8 cellular contexts compared by ENCODE assay signal in the genomic region with DNA sequence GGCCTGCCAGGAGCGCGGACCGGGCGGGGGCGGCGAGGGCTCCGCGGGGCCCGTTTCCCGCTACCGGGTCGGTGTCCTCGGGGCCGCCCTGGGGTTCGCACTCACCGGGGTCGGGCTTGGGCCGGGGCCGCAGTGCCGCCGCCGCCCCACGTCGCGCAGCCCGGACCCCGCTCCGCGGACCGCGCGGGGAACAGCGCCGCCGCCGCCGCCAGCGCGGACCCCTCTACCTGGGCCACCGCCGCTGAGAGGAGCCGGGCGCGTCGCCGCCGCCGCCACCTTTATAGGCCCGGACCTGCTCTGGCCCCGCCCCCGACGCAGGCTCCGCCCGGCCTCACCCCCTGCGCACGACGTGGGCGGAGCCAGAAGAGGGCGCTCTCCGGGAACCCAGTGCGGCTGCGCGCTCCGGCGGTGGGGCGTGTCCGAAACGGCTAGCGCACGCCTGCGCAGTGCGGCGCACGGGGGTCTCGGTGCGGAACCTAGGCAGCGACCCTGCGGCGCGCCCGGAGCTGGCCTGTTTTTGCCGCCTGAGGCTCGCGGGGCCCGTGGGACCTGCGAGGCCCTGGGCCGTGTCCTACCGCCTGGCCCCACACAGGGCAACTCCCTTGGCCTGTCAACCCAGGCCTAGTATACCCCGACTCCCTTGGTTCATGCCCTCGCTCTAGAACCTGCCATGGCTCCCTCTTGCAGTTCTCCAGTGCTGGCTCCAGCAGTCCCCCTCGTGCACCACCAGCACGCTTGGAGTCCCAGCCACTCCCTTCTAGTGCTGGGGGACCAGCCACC. TPM values are rescaled to one million over a fixed set of nuclear protein-coding genes. Genes with fewer than 3 reads are reported as not detected.
DNase-seq lines count a peak whose midpoint lies in the region; ATAC-seq and TF ChIP-seq lines count a peak whose summit lies in the region.

A gene (minus strand): TSS at position 254 of the 780 bp plus-strand sequence. CDS start 393 bp downstream, outside the sequence.

- peaks cover 11% of the 10 kb centered on the region for H3K36me3 ChIP-seq in right atrium auricular region
- no peaks in the 10 kb centered on the region for H3K36me3 ChIP-seq in uterus

- no peaks in the 10 kb centered on the region for H3K9me3 ChIP-seq in right atrium auricular region
- no peaks in the 10 kb centered on the region for H3K9me3 ChIP-seq in uterus

- H3K27me3 ChIP-seq in right atrium auricular region: no peaks in the 10 kb centered on the region
- no peaks in the 10 kb centered on the region for H3K27me3 ChIP-seq in uterus

- peak; percentile 65 for ATAC-seq in HG02642 (IDR thresholded peaks at IDR 0.05; ENCODE audit: poor library complexity, unreplicated experiment)

- peak; percentile 69 for TF ChIP-seq CTCF in GM12874 (IDR thresholded peaks at IDR 0.05; ENCODE audit: insufficient read depth, low read depth, low read length)
- TF ChIP-seq CTCF in right atrium auricular region (IDR thresholded peaks at IDR 0.05): peak; percentile 47 to 79
- TF ChIP-seq CTCF in uterus (IDR thresholded peaks at IDR 0.05): peak; percentile 45 to 80 (median 64)

- peaks cover 0 to 76% of the 10 kb centered on the region in 2 donors for H3K4me1 ChIP-seq in right atrium auricular region
- H3K4me1 ChIP-seq in uterus: peaks cover 8 to 52% of the 10 kb centered on the region in 2 donors

- intact Hi-C loops in uterus (cut with DNase I; ENCODE audit: low total_unique reads): no loop called here

- H3K4me3 ChIP-seq in right atrium auricular region (peak within 1 kb of the TSS; percentile 88 to 95), uterus (peak within 1 kb of the TSS; percentile 53 to 96)

- DNase-seq in NCI-H1417 (lab: John Stamatoyannopoulos, UW) (peak; percentile 88 to 96 (median 93)), T-helper 2 cell (peak; percentile 88 to 94 (median 91)), amygdala (lab: John Stamatoyannopoulos, UW) (peak; percentile 48 to 95 (median 87)), right atrium auricular region (ENCODE audit: low spot score) (peak; percentile 88), putamen (ENCODE audit: low spot score) (peak; percentile 93), uterus (peak; percentile 90 to 93)

- TF ChIP-seq POLR2A in uterus (IDR thresholded peaks at IDR 0.05): peak; percentile 100

- H3K27ac ChIP-seq in right atrium auricular region: peak within 1 kb of the TSS; percentile 98 to 99
- H3K27ac ChIP-seq in uterus: peak within 1 kb of the TSS; percentile 97 to 100

RNA-seq across cellular contexts. Expression of the gene that starts here (rescaled TPM):
- 100 to 1,000 TPM in 1 of 2 donors, 10 to 100 TPM in 1; 90.3 to 107 TPM for total RNA-seq in right atrium auricular region
- 100 to 1,000 TPM in 2 of 4 donors, 10 to 100 TPM in 2; 34.6 to 155 (median 81.7) TPM for total RNA-seq in uterus

Comparison
In these comparisons a context has a peak if more than half of its experiments do, and no peak if none do; other contexts are left out.
1. Peak in every context shown above with its lines: DNase-seq, ATAC-seq, H3K4me3 ChIP-seq and H3K27ac ChIP-seq.